16 cellular contexts compared by ENCODE assay signal in genomic region chr1:161061419-161061818, GRCh38. TPM values are rescaled to one million over a fixed set of nuclear protein-coding genes. Genes with fewer than 3 reads are reported as not detected.
A peak's percentile ranks its signal among the peaks of the same experiment; 100 is the strongest.
DNase-seq lines count a peak whose midpoint lies in the region; ATAC-seq and TF ChIP-seq lines count a peak whose summit lies in the region.
"Had no signal": no experiment of that assay in that cellular context is flagged by ENCODE, and none has a peak within 500 bp of the region (broad histone marks: within the 10 kb centered on the region; RNA-seq: fewer than 3 reads in every experiment).

No MANE protein-coding gene starts in this region.

- TF ChIP-seq POLR2A in adrenal gland (IDR thresholded peaks at IDR 0.05): no peak

- peak overlapping the region; percentile 64; the same call in 1 of the 2 replicates for H3K4me2 ChIP-seq in MM.1S (ENCODE audit: low read depth, low read length)
- H3K4me2 ChIP-seq: A549, KMS-11 had no signal

- H3K27ac ChIP-seq in MM.1S (ENCODE audit: low read length) (peak overlapping the region; percentile 86; the same call in 1 of the 2 replicates), adrenal gland (no peak overlapping the region)
- H3K27ac ChIP-seq: A549, C4-2B, KMS-11 had no signal

- H3K4me1 ChIP-seq in MM.1S (ENCODE audit: low read length) (peaks cover 43% of the 10 kb centered on the region), adrenal gland (replicated peaks in 1 of 2) (no peaks in the 10 kb centered on the region)
- H3K4me1 ChIP-seq: A549 had no signal

- DNase-seq in activated naive CD4-positive, alpha-beta T cell (lab: John Stamatoyannopoulos, UW): no peak
- DNase-seq in MM.1S: no peak
- DNase-seq in stimulated activated effector memory CD8-positive, alpha-beta T cell treated with anti-CD3 and anti-CD28 coated beads, Interleukin-12 subunit alpha, Interleukin-12 subunit beta, amount 100 ng/mL, for 72 hours (ENCODE audit: low spot score in 2 of 2): no peak
- no peak for DNase-seq in adrenal gland
- DNase-seq in midbrain (lab: John Stamatoyannopoulos, UW): no peak
- DNase-seq: HFFc6, NCI-H1092 treated with DMSO at 0.1 percent for 48 hours, NCI-H2081 treated with DMSO at 0.1 percent for 48 hours, NCI-H510A treated with DMSO at 0.1 percent for 48 hours, NCI-H82 had no signal

- no peaks in the 10 kb centered on the region for H3K9me2 ChIP-seq in MM.1S (replicated peaks; ENCODE audit: insufficient read depth, low read length)

- no peak overlapping the region for H3K4me3 ChIP-seq in MM.1S (ENCODE audit: low read length)
- no peak overlapping the region for H3K4me3 ChIP-seq in adrenal gland
- H3K4me3 ChIP-seq: A549 had no signal

- no peaks in the 10 kb centered on the region for H3K27me3 Mint-ChIP-seq in activated naive CD4-positive, alpha-beta T cell treated with anti-CD3 and anti-CD28 coated beads, Interleukin-2, amount 50 U/mL, for 24 hours

- no peak overlapping the region for H3K4me3 Mint-ChIP-seq in activated naive CD4-positive, alpha-beta T cell treated with anti-CD3 and anti-CD28 coated beads, Interleukin-2, amount 50 U/mL, for 24 hours
- no peak overlapping the region for H3K4me3 Mint-ChIP-seq in stimulated activated effector memory CD8-positive, alpha-beta T cell treated with anti-CD3 and anti-CD28 coated beads, Interleukin-12 subunit alpha, Interleukin-12 subunit beta, amount 100 ng/mL, for 72 hours
- H3K4me3 Mint-ChIP-seq: HFFc6 had no signal

- 87 to 94% (median 89%) methylated on average over 4 of the region's 4 CpGs for WGBS in adrenal gland, 4 donors

- TF ChIP-seq CTCF in MM.1S (IDR thresholded peaks at IDR 0.05; ENCODE audit: low read length) (no peak), adrenal gland (IDR thresholded peaks at IDR 0.05) (no peak)

- intact Hi-C loops in adrenal gland (cut with DNase I): no loop called here

- peaks cover 89% of the 10 kb centered on the region for H3K79me2 ChIP-seq in MM.1S (ENCODE audit: low read length)

- H3K36me3 ChIP-seq in MM.1S (replicated peaks; ENCODE audit: insufficient read depth, low read length): peaks cover 8% of the 10 kb centered on the region
- H3K36me3 ChIP-seq in adrenal gland (replicated peaks in 1 of 2): no peaks in the 10 kb centered on the region

- H3K9ac ChIP-seq in MM.1S (ENCODE audit: low read length): no peak overlapping the region
- H3K9ac ChIP-seq: KMS-11 had no signal

- peaks cover 75% of the 10 kb centered on the region for H3K4me1 Mint-ChIP-seq in activated naive CD4-positive, alpha-beta T cell treated with anti-CD3 and anti-CD28 coated beads, Interleukin-2, amount 50 U/mL, for 24 hours
- peaks cover 68% of the 10 kb centered on the region for H3K4me1 Mint-ChIP-seq in stimulated activated effector memory CD8-positive, alpha-beta T cell treated with anti-CD3 and anti-CD28 coated beads, Interleukin-12 subunit alpha, Interleukin-12 subunit beta, amount 100 ng/mL, for 72 hours

- ATAC-seq in esophagus mucosa: peak; percentile 27
- ATAC-seq in stimulated activated effector memory CD8-positive, alpha-beta T cell treated with anti-CD3 and anti-CD28 coated beads, Interleukin-12 subunit alpha, Interleukin-12 subunit beta, amount 100 ng/mL, for 72 hours: no peak
- ATAC-seq: A549 had no signal

- no peaks in the 10 kb centered on the region for H3K9me3 Mint-ChIP-seq in activated naive CD4-positive, alpha-beta T cell treated with anti-CD3 and anti-CD28 coated beads, Interleukin-2, amount 50 U/mL, for 24 hours
- no peaks in the 10 kb centered on the region for H3K9me3 Mint-ChIP-seq in stimulated activated effector memory CD8-positive, alpha-beta T cell treated with anti-CD3 and anti-CD28 coated beads, Interleukin-12 subunit alpha, Interleukin-12 subunit beta, amount 100 ng/mL, for 72 hours
- H3K9me3 Mint-ChIP-seq: HFFc6 had no signal

- H4K20me1 ChIP-seq in MM.1S (ENCODE audit: insufficient read depth, low read length): no peaks in the 10 kb centered on the region

- H3K9me3 ChIP-seq in MM.1S (replicated peaks; ENCODE audit: insufficient read depth, low read length) (no peaks in the 10 kb centered on the region), adrenal gland (replicated peaks in 1 of 3) (no peaks in the 10 kb centered on the region)
- H3K9me3 ChIP-seq: A549 had no signal

- H3K27me3 ChIP-seq in MM.1S (replicated peaks; ENCODE audit: insufficient read depth, low read length) (no peaks in the 10 kb centered on the region), adrenal gland (peaks cover 6% of the 10 kb centered on the region)

- peaks cover 19% of the 10 kb centered on the region for H3K36me3 Mint-ChIP-seq in activated naive CD4-positive, alpha-beta T cell treated with anti-CD3 and anti-CD28 coated beads, Interleukin-2, amount 50 U/mL, for 24 hours
- peaks cover 100% of the 10 kb centered on the region for H3K36me3 Mint-ChIP-seq in stimulated activated effector memory CD8-positive, alpha-beta T cell treated with anti-CD3 and anti-CD28 coated beads, Interleukin-12 subunit alpha, Interleukin-12 subunit beta, amount 100 ng/mL, for 72 hours

- H2AFZ ChIP-seq in MM.1S (ENCODE audit: low read length): no peak overlapping the region

- peak overlapping the region; percentile 94 for H3K27ac Mint-ChIP-seq in activated naive CD4-positive, alpha-beta T cell treated with anti-CD3 and anti-CD28 coated beads, Interleukin-2, amount 50 U/mL, for 24 hours
- H3K27ac Mint-ChIP-seq in stimulated activated effector memory CD8-positive, alpha-beta T cell treated with anti-CD3 and anti-CD28 coated beads, Interleukin-12 subunit alpha, Interleukin-12 subunit beta, amount 100 ng/mL, for 72 hours: peak overlapping the region; percentile 83
- H3K27ac Mint-ChIP-seq: HFFc6 had no signal

- H3F3A ChIP-seq in MM.1S (ENCODE audit: insufficient read depth, low read length): peaks cover 35% of the 10 kb centered on the region

RNA-seq across cellular contexts. Expression of gene ARHGAP30, which starts 8.3 kb away (rescaled TPM):
- total RNA-seq in esophagus mucosa: 6.0 TPM
- 10 to 100 TPM in 5 of 8 donors, 1 to 10 TPM in 3; 3.7 to 15.7 (median 10.5) TPM for total RNA-seq in adrenal gland
- polyA plus RNA-seq in adrenal gland: 10 to 100 TPM in 1 of 3 donors, 1 to 10 TPM in 2; 3.7 to 17.5 (median 4.5) TPM
- total RNA-seq: HFFc6 had no signal

RNA-seq across cellular contexts. Expression of gene USF1, which starts 15.6 kb away (rescaled TPM):
- total RNA-seq in esophagus mucosa: 25.2 TPM
- total RNA-seq in adrenal gland: 10 to 100 TPM; 41.3 to 82.9 (median 63.7) TPM
- polyA plus RNA-seq in adrenal gland: 100 to 1,000 TPM in 2 of 3 donors, 10 to 100 TPM in 1; 48.0 to 153 (median 144) TPM

RNA-seq across cellular contexts. Expression of gene TSTD1, which starts 22.7 kb away (rescaled TPM):
- total RNA-seq in esophagus mucosa: 67.9 TPM
- 100 to 1,000 TPM in 3 of 8 donors, 10 to 100 TPM in 5; 46.3 to 280 (median 93.3) TPM for total RNA-seq in adrenal gland
- 100 to 1,000 TPM in 2 of 3 donors, 10 to 100 TPM in 1; 57.8 to 153 (median 109) TPM for polyA plus RNA-seq in adrenal gland
- total RNA-seq: HFFc6 had no signal

RNA-seq across cellular contexts. Expression of gene NECTIN4, which starts 27.9 kb away (rescaled TPM):
- 115 TPM for total RNA-seq in esophagus mucosa
- total RNA-seq in adrenal gland: not detected
- under 1 TPM in 1 of 3 donors, not detected in 2; 0.10 TPM for polyA plus RNA-seq in adrenal gland

RNA-seq across cellular contexts. Expression of gene KLHDC9, which starts 36.7 kb away (rescaled TPM):
- total RNA-seq in esophagus mucosa (4.5 TPM), adrenal gland (10 to 100 TPM in 7 of 8 donors, 1 to 10 TPM in 1; 5.2 to 28.1 (median 19.6) TPM)
- 10 to 100 TPM in 2 of 3 donors, 1 to 10 TPM in 1; 5.5 to 25.4 (median 24.4) TPM for polyA plus RNA-seq in adrenal gland
- total RNA-seq: MCF 10A had no signal
